Comparison of ENCODE assay signal across 2 cellular contexts in genomic region chr17:50633683-50634082, GRCh38.
TF ChIP-seq lines count a peak whose summit lies in the region.

No MANE protein-coding gene starts in this region.

TF ChIP-seq in HCT116, 20 proteins besides CTCF, POLR2A, EP300 and RAD21:
- TF ChIP-seq ELF1 (IDR thresholded peaks at IDR 0.05; ENCODE audit: borderline replicate concordance, low read depth) = no peak
- no peak for TF ChIP-seq REST (IDR thresholded peaks at IDR 0.05; ENCODE audit: low read depth)
- TF ChIP-seq SP1 (IDR thresholded peaks at IDR 0.05; ENCODE audit: low read depth) = no peak
- no peak for TF ChIP-seq EGR1 (IDR thresholded peaks at IDR 0.05; ENCODE audit: low read depth)
- no peak for TF ChIP-seq JUND (IDR thresholded peaks at IDR 0.05)
- TF ChIP-seq EZH2 (IDR thresholded peaks at IDR 0.05) = no peak
- TF ChIP-seq EZH2phosphoT487 (IDR thresholded peaks at IDR 0.05; ENCODE audit: borderline replicate concordance) = no peak
- no peak for TF ChIP-seq SRF (IDR thresholded peaks at IDR 0.05; ENCODE audit: low read depth)
- TF ChIP-seq ZFX (IDR thresholded peaks at IDR 0.05) = no peak
- TF ChIP-seq YY1 (IDR thresholded peaks at IDR 0.05; ENCODE audit: extremely low read depth, insufficient replicate concordance, low read depth, low read length) = no peak
- no peak for TF ChIP-seq MAX (IDR thresholded peaks at IDR 0.05)
- TF ChIP-seq CEBPB (IDR thresholded peaks at IDR 0.05; ENCODE audit: low read depth) = no peak
- no peak for TF ChIP-seq ZNF274 (IDR thresholded peaks at IDR 0.05; ENCODE audit: low read depth, low read length)
- no peak for TF ChIP-seq POLR2AphosphoS5 (IDR thresholded peaks at IDR 0.05; ENCODE audit: low read depth, low read length)
- TF ChIP-seq, protein P1, sequence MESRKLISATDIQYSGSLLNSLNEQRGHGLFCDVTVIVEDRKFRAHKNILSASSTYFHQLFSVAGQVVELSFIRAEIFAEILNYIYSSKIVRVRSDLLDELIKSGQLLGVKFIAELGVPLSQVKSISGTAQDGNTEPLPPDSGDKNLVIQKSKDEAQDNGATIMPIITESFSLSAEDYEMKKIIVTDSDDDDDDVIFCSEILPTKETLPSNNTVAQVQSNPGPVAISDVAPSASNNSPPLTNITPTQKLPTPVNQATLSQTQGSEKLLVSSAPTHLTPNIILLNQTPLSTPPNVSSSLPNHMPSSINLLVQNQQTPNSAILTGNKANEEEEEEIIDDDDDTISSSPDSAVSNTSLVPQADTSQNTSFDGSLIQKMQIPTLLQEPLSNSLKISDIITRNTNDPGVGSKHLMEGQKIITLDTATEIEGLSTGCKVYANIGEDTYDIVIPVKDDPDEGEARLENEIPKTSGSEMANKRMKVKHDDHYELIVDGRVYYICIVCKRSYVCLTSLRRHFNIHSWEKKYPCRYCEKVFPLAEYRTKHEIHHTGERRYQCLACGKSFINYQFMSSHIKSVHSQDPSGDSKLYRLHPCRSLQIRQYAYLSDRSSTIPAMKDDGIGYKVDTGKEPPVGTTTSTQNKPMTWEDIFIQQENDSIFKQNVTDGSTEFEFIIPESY (IDR thresholded peaks at IDR 0.05; ENCODE audit: extremely low read depth, insufficient replicate concordance, low read length) = no peak
- no peak for TF ChIP-seq TCF7L2 (IDR thresholded peaks at IDR 0.05; ENCODE audit: borderline replicate concordance, extremely low read depth, insufficient read depth, insufficient read length)
- no peak for TF ChIP-seq CBX3 (IDR thresholded peaks at IDR 0.05; ENCODE audit: low read depth)
- no peak for TF ChIP-seq ATF3 (IDR thresholded peaks at IDR 0.05)
- TF ChIP-seq FOSL1 (IDR thresholded peaks at IDR 0.05; ENCODE audit: low read depth) = no peak
- TF ChIP-seq SIN3A (IDR thresholded peaks at IDR 0.05; ENCODE audit: low read depth) = no peak
TF ChIP-seq in HCT116: peak in this region for 0.

TF ChIP-seq in GM12878, 131 proteins besides CTCF, POLR2A, EP300 and RAD21:
- no peak for TF ChIP-seq TARDBP (IDR thresholded peaks at IDR 0.05; ENCODE audit: borderline replicate concordance)
- 0 out of 2 replicates have a peak, but pooled peaks have one; percentile 22 for TF ChIP-seq SMARCA5 (IDR thresholded peaks at IDR 0.05)
